Comparison of ENCODE assay signal across 8 cellular contexts in the genomic region with DNA sequence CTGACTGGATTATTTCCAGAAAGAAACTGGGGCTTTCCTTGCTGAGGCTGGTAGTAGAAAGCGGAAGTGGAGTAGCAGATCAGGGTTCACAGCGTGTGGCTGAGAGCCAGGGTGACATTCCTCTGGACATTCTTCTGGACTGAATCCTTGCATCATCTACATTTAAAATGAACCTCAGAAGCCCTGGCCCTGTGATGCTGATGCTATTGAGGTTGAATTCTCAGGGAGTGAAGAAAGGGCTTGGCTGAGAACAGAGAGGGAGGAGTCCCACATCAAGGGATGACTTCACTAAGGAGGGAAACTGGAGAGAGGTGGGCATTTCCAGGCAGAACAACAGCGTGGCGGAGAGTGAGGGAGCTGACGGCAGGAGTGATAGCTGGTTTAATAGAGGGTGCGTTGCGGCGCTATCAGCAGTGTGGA.
DNase-seq lines count a peak whose midpoint lies in the region; ATAC-seq and TF ChIP-seq lines count a peak whose summit lies in the region.

No MANE protein-coding gene starts in this region.

- WGBS in heart right ventricle, 2 donors, result 7 to 15% methylated on average over 8 of the region's 8 CpGs

- H3K36me3 ChIP-seq in heart right ventricle (no peaks in the 10 kb centered on the region), skeletal muscle satellite cell (ENCODE audit: insufficient read depth, low read length) (no peaks in the 10 kb centered on the region)

- no peaks in the 10 kb centered on the region for H3K9me3 Mint-ChIP-seq in activated CD8-positive, alpha-beta memory T cell treated with anti-CD3 and anti-CD28 coated beads, Interleukin-2, amount 10 ng/mL, durations not matched to agents 7 days and 5 days (ENCODE audit: low read depth)

- no peak overlapping the region for H3K4me3 Mint-ChIP-seq in activated CD8-positive, alpha-beta memory T cell treated with anti-CD3 and anti-CD28 coated beads, Interleukin-2, amount 10 ng/mL, durations not matched to agents 7 days and 5 days

- peak overlapping the region; percentile 63 for H3K9ac ChIP-seq in skeletal muscle satellite cell (ENCODE audit: low read depth, low read length)

- H3K27ac Mint-ChIP-seq in activated CD8-positive, alpha-beta memory T cell treated with anti-CD3 and anti-CD28 coated beads, Interleukin-2, amount 10 ng/mL, durations not matched to agents 7 days and 5 days, result no peak overlapping the region

- H3K27me3 ChIP-seq in heart right ventricle, result no peaks in the 10 kb centered on the region
- H3K27me3 ChIP-seq in skeletal muscle satellite cell (ENCODE audit: control insufficient read depth, insufficient read depth, low read length), result no peaks in the 10 kb centered on the region

- peak overlapping the region in 1 of 10 donors; percentile 1 for H3K4me3 ChIP-seq in heart right ventricle
- peak overlapping the region; percentile 25 for H3K4me3 ChIP-seq in skeletal muscle satellite cell (ENCODE audit: low read length)

- peak overlapping the region in 6 of 10 donors; percentile 3 to 69 (median 28) for H3K27ac ChIP-seq in heart right ventricle

- DNase-seq in AG20443 (ENCODE audit: low spot score) (peak; percentile 91), T1000 (lab: John Stamatoyannopoulos, UW) (peak; percentile 89), heart right ventricle (peak; percentile 47 to 56)
- DNase-seq in activated CD8-positive, alpha-beta memory T cell treated with anti-CD3 and anti-CD28 coated beads, Interleukin-2, amount 10 ng/mL, durations not matched to agents 7 days and 5 days, result no peak
- DNase-seq in stimulated activated CD4-positive, alpha-beta T cell treated with anti-CD3 and anti-CD28 coated beads, Interleukin-12 subunit alpha, Interleukin-12 subunit beta, amount 100 ng/mL, for 4 hours, result no peak

- CTCF ChIA-PET in activated CD8-positive, alpha-beta memory T cell treated with anti-CD3 and anti-CD28 coated beads, Interleukin-2, amount 10 ng/mL, durations not matched to agents 7 days and 5 days (lab: Charles Lee), result interaction anchor here (0.6 kb wide), 1 partner anchor 26 kb away, joined by 3 read pairs; no protein-coding TSS in a partner anchor

- ATAC-seq in HG02884 (IDR thresholded peaks at IDR 0.05; ENCODE audit: unreplicated experiment) (peak; percentile 52), heart right ventricle (peak; percentile 62 to 91 (median 72)), HG03045 (IDR thresholded peaks at IDR 0.05; ENCODE audit: unreplicated experiment) (no peak)
- no peak for ATAC-seq in activated CD8-positive, alpha-beta memory T cell treated with anti-CD3 and anti-CD28 coated beads, Interleukin-2, amount 10 ng/mL, durations not matched to agents 7 days and 5 days

- no peaks in the 10 kb centered on the region for H3K27me3 Mint-ChIP-seq in activated CD8-positive, alpha-beta memory T cell treated with anti-CD3 and anti-CD28 coated beads, Interleukin-2, amount 10 ng/mL, durations not matched to agents 7 days and 5 days

- intact Hi-C loops in heart right ventricle (cut with DNase I), result no loop called here

- no peaks in the 10 kb centered on the region for H3K4me1 Mint-ChIP-seq in activated CD8-positive, alpha-beta memory T cell treated with anti-CD3 and anti-CD28 coated beads, Interleukin-2, amount 10 ng/mL, durations not matched to agents 7 days and 5 days

- no peak for TF ChIP-seq CTCF in heart right ventricle (IDR thresholded peaks at IDR 0.05)

- H3K4me1 ChIP-seq in heart right ventricle, result peaks cover 0 to 17% (median 8%) of the 10 kb centered on the region in 9 donors
- H3K4me1 ChIP-seq in skeletal muscle satellite cell (ENCODE audit: control insufficient read depth, insufficient read depth, low read length), result peaks cover 32% of the 10 kb centered on the region

- no peaks in the 10 kb centered on the region for H3K36me3 Mint-ChIP-seq in activated CD8-positive, alpha-beta memory T cell treated with anti-CD3 and anti-CD28 coated beads, Interleukin-2, amount 10 ng/mL, durations not matched to agents 7 days and 5 days

- peak overlapping the region; percentile 59 for H3K4me2 ChIP-seq in skeletal muscle satellite cell (ENCODE audit: low read length)

- H3K9me3 ChIP-seq in heart right ventricle (peaks cover 0 to 11% (median 0%) of the 10 kb centered on the region in 11 donors), skeletal muscle satellite cell (replicated peaks; ENCODE audit: low read length) (no peaks in the 10 kb centered on the region)

Comparison
In these comparisons a context has a peak if more than half of its experiments do, and no peak if none do; other contexts are left out.
1. DNase-seq: peak in AG20443 (single experiment), T1000 (single experiment) and heart right ventricle (2 of 2); none in activated CD8-positive, alpha-beta memory T cell treated with anti-CD3 and anti-CD28 coated beads, Interleukin-2, amount 10 ng/mL, durations not matched to agents 7 days and 5 days (single experiment) and stimulated activated CD4-positive, alpha-beta T cell treated with anti-CD3 and anti-CD28 coated beads, Interleukin-12 subunit alpha, Interleukin-12 subunit beta, amount 100 ng/mL, for 4 hours (single experiment).
2. ATAC-seq: peak in HG02884 (single experiment) and heart right ventricle (8 of 8); none in activated CD8-positive, alpha-beta memory T cell treated with anti-CD3 and anti-CD28 coated beads, Interleukin-2, amount 10 ng/mL, durations not matched to agents 7 days and 5 days (single experiment) and HG03045 (single experiment).